In genomic region chr19:2544576-2545415, GRCh38 we compare ENCODE assay signal across 1 cellular context.
TF ChIP-seq lines count a peak whose summit lies in the region.

No MANE protein-coding gene starts in this region.

TF ChIP-seq in HCT116, 20 proteins besides CTCF, POLR2A, EP300 and RAD21 (continued from another document):
- no peak for TF ChIP-seq ZBTB33 (IDR thresholded peaks at IDR 0.05; ENCODE audit: extremely low read depth, insufficient replicate concordance, low read length)
